ENCODE assay signal across 8 cellular contexts in the genomic region with DNA sequence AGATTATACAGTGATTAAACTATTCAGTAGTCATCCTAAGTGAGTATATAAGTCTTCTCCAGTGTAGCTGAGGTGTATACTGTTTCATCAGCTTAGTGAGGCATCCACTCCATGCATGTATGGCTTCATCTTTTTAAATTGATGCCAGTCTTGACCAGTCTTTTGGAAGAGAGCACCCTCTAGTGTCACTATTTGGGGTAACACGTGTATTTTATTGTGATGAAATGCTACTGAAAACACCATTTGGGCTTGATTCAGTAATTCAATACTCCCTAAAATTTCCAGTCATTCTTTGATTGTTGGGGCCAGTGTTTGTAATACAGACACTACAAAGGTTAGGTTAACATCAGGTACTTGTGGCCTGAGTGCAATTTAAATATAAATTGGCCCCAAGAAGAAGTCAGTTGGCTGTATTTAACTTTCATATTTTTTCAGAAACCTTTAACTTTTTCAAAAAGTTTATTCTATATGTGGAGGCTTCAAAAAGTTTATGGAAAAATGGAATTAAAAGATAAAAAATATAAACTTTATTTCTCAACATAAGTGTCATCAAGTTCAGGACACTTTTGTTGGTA. TPM values are rescaled to one million over a fixed set of nuclear protein-coding genes. Genes with fewer than 3 reads are reported as not detected.
DNase-seq lines count a peak whose midpoint lies in the region; ATAC-seq, FAIRE-seq and TF ChIP-seq lines count a peak whose summit lies in the region.

No MANE protein-coding gene starts in this region.

- ATAC-seq in GM21786 (IDR thresholded peaks at IDR 0.05; ENCODE audit: unreplicated experiment) = peak; percentile 66
- ATAC-seq in activated T-cell treated with anti-CD3 and anti-CD28 coated beads, Interleukin-2, amount 50 U/mL, for 4 hours = no peak
- ATAC-seq in activated CD8-positive, alpha-beta memory T cell treated with anti-CD3 and anti-CD28 coated beads, Interleukin-2, amount 10 ng/mL, durations not matched to agents 7 days and 5 days = no peak

- TF ChIP-seq POLR2A in GM12891 (IDR thresholded peaks at IDR 0.05; ENCODE audit: low read depth, low read length) = no peak

- no TSS peak for BruUV-seq in Caco-2 (replicated peaks; lab: Mats Ljungman, UMichigan)

- CTCF ChIA-PET in Caco-2 (lab: Charles Lee) = interaction anchor here (0.6 to 1.1 kb wide), 3 partner anchors 58 to 527 kb away, joined by 3 read pairs; no protein-coding TSS in a partner anchor
- CTCF ChIA-PET in activated CD8-positive, alpha-beta memory T cell treated with anti-CD3 and anti-CD28 coated beads, Interleukin-2, amount 10 ng/mL, durations not matched to agents 7 days and 5 days (lab: Charles Lee) = no interaction called here

- DNase-seq in Caco-2 = peak in 1 of 2 experiments; percentile 63
- DNase-seq in NCI-H1694 (lab: John Stamatoyannopoulos, UW) = peak; percentile 55
- DNase-seq in WERI-Rb-1 = no peak
- peak; percentile 47 for DNase-seq in iPS-NIHi11 (ENCODE audit: low spot score)
- no peak for DNase-seq in activated T-cell treated with anti-CD3 and anti-CD28 coated beads, Interleukin-2, amount 50 U/mL, for 4 hours
- DNase-seq in GM12891 (ENCODE audit: insufficient read length, low spot score) = no peak
- no peak for DNase-seq in activated CD8-positive, alpha-beta memory T cell treated with anti-CD3 and anti-CD28 coated beads, Interleukin-2, amount 10 ng/mL, durations not matched to agents 7 days and 5 days

- H3K27ac ChIP-seq in WERI-Rb-1 = no peak overlapping the region

- FAIRE-seq in GM12891 (lab: Jason Lieb, UNC) = no peak

- POLR2A ChIA-PET in Caco-2 (lab: Charles Lee) = no interaction called here

- no peak overlapping the region for H3K4me3 Mint-ChIP-seq in Caco-2 (ENCODE audit: unreplicated experiment)
- no peak overlapping the region for H3K4me3 Mint-ChIP-seq in activated T-cell treated with anti-CD3 and anti-CD28 coated beads, Interleukin-2, amount 50 U/mL, for 4 hours
- H3K4me3 Mint-ChIP-seq in activated CD8-positive, alpha-beta memory T cell treated with anti-CD3 and anti-CD28 coated beads, Interleukin-2, amount 10 ng/mL, durations not matched to agents 7 days and 5 days = no peak overlapping the region

- H3K4me1 ChIP-seq in Caco-2 = 0 out of 2 replicates have a peak, but pooled peaks cover 7% of the 10 kb centered on the region

- H3K27ac Mint-ChIP-seq in Caco-2 (ENCODE audit: unreplicated experiment) = no peak overlapping the region
- no peak overlapping the region for H3K27ac Mint-ChIP-seq in activated CD8-positive, alpha-beta memory T cell treated with anti-CD3 and anti-CD28 coated beads, Interleukin-2, amount 10 ng/mL, durations not matched to agents 7 days and 5 days

- H3K27me3 ChIP-seq in Caco-2 (replicated peaks; ENCODE audit: control insufficient read depth, insufficient read depth, low read length) (no peaks in the 10 kb centered on the region), WERI-Rb-1 (ENCODE audit: insufficient read depth, low read depth, severe bottlenecking) (no peaks in the 10 kb centered on the region)

- no peaks in the 10 kb centered on the region for H3K9me3 Mint-ChIP-seq in Caco-2 (ENCODE audit: unreplicated experiment)
- no peaks in the 10 kb centered on the region for H3K9me3 Mint-ChIP-seq in activated T-cell treated with anti-CD3 and anti-CD28 coated beads, Interleukin-2, amount 50 U/mL, for 4 hours
- no peaks in the 10 kb centered on the region for H3K9me3 Mint-ChIP-seq in activated CD8-positive, alpha-beta memory T cell treated with anti-CD3 and anti-CD28 coated beads, Interleukin-2, amount 10 ng/mL, durations not matched to agents 7 days and 5 days (ENCODE audit: low read depth)

- H3K9me3 ChIP-seq in Caco-2 (no peaks in the 10 kb centered on the region), WERI-Rb-1 (ENCODE audit: severe bottlenecking) (no peaks in the 10 kb centered on the region)

- H3K4me3 ChIP-seq in Caco-2 (ENCODE audit: low read depth, low read length) (no peak overlapping the region), WERI-Rb-1 (ENCODE audit: low read depth, low read length) (no peak overlapping the region)

- intact Hi-C loops in Caco-2 (cut with micrococcal nuclease; ENCODE audit: unreplicated experiment) = loop anchor here (1.0 to 10.0 kb wide), 5 partner anchors 36 to 474 kb away; partner anchors contain the start of genes MIPOL1 and SLC25A21

- no peaks in the 10 kb centered on the region for H3K27me3 Mint-ChIP-seq in Caco-2 (ENCODE audit: insufficient read depth, unreplicated experiment)
- no peaks in the 10 kb centered on the region for H3K27me3 Mint-ChIP-seq in activated T-cell treated with anti-CD3 and anti-CD28 coated beads, Interleukin-2, amount 50 U/mL, for 4 hours (ENCODE audit: low read depth)
- H3K27me3 Mint-ChIP-seq in activated CD8-positive, alpha-beta memory T cell treated with anti-CD3 and anti-CD28 coated beads, Interleukin-2, amount 10 ng/mL, durations not matched to agents 7 days and 5 days = no peaks in the 10 kb centered on the region

- no peaks in the 10 kb centered on the region for H3K36me3 Mint-ChIP-seq in Caco-2 (ENCODE audit: insufficient read depth, unreplicated experiment)
- H3K36me3 Mint-ChIP-seq in activated T-cell treated with anti-CD3 and anti-CD28 coated beads, Interleukin-2, amount 50 U/mL, for 4 hours (ENCODE audit: insufficient read depth) = no peaks in the 10 kb centered on the region
- H3K36me3 Mint-ChIP-seq in activated CD8-positive, alpha-beta memory T cell treated with anti-CD3 and anti-CD28 coated beads, Interleukin-2, amount 10 ng/mL, durations not matched to agents 7 days and 5 days = no peaks in the 10 kb centered on the region

- TF ChIP-seq CTCF in Caco-2 (IDR thresholded peaks at IDR 0.05; ENCODE audit: insufficient read depth in 1 of 2, low read depth in 1 of 2, low read length in 1 of 2, severe bottlenecking in 1 of 2, unreplicated experiment in 1 of 2) (peak; percentile 47 to 60), WERI-Rb-1 (IDR thresholded peaks at IDR 0.05; ENCODE audit: low read depth, low read length) (peak; percentile 54)

- H3K36me3 ChIP-seq in Caco-2 (ENCODE audit: control insufficient read depth, insufficient read depth, low read length) (no peaks in the 10 kb centered on the region; the same call in 1 of the 2 replicates), WERI-Rb-1 (no peaks in the 10 kb centered on the region)

- no peaks in the 10 kb centered on the region for H3K4me1 Mint-ChIP-seq in Caco-2 (ENCODE audit: low read depth, unreplicated experiment)
- H3K4me1 Mint-ChIP-seq in activated T-cell treated with anti-CD3 and anti-CD28 coated beads, Interleukin-2, amount 50 U/mL, for 4 hours (ENCODE audit: low read depth) = no peaks in the 10 kb centered on the region
- no peaks in the 10 kb centered on the region for H3K4me1 Mint-ChIP-seq in activated CD8-positive, alpha-beta memory T cell treated with anti-CD3 and anti-CD28 coated beads, Interleukin-2, amount 10 ng/mL, durations not matched to agents 7 days and 5 days

TF ChIP-seq in GM12891, 5 proteins besides CTCF, POLR2A, EP300 and RAD21:
- TF ChIP-seq POU2F2 (IDR thresholded peaks at IDR 0.05; ENCODE audit: low read depth, low read length) = no peak
- TF ChIP-seq TAF1 (IDR thresholded peaks at IDR 0.05; ENCODE audit: low read depth, low read length) = no peak
- no peak for TF ChIP-seq POLR2AphosphoS5 (IDR thresholded peaks at IDR 0.05; ENCODE audit: low read depth, low read length)
- no peak for TF ChIP-seq PAX5 (IDR thresholded peaks at IDR 0.05; ENCODE audit: insufficient read depth, low read length, severe bottlenecking)
- TF ChIP-seq SPI1 (IDR thresholded peaks at IDR 0.05; ENCODE audit: low read depth, low read length) = no peak

RNA-seq across cellular contexts. Expression of gene MIPOL1, which starts 35.3 kb away (rescaled TPM):
- 18.7 and 20.9 TPM in 2 replicates for total RNA-seq in Caco-2 (2022)
- total RNA-seq in activated T-cell treated with anti-CD3 and anti-CD28 coated beads, Interleukin-2, amount 50 U/mL, for 4 hours = under 1 TPM in 2 of 3 donors, not detected in 1; 0.10 to 0.16 TPM
- polyA plus RNA-seq in GM12891 (2012; ENCODE audit: low read depth, missing spikeins) = not detected
- total RNA-seq in activated CD8-positive, alpha-beta memory T cell treated with anti-CD3 and anti-CD28 coated beads, Interleukin-2, amount 10 ng/mL, durations not matched to agents 7 days and 5 days = not detected

Comparison
In these comparisons a context has a peak if more than half of its experiments do, and no peak if none do; other contexts are left out.
1. DNase-seq: peak in NCI-H1694 (single experiment) and iPS-NIHi11 (single experiment); none in WERI-Rb-1 (single experiment), activated T-cell treated with anti-CD3 and anti-CD28 coated beads, Interleukin-2, amount 50 U/mL, for 4 hours (single experiment), GM12891 (single experiment) and activated CD8-positive, alpha-beta memory T cell treated with anti-CD3 and anti-CD28 coated beads, Interleukin-2, amount 10 ng/mL, durations not matched to agents 7 days and 5 days (single experiment).
2. RNA of gene MIPOL1, which starts 35.3 kb away (total RNA-seq): 18.7 to 20.9 TPM in Caco-2; 0.10 to 0.16 TPM in activated T-cell treated with anti-CD3 and anti-CD28 coated beads, Interleukin-2, amount 50 U/mL, for 4 hours and not detected in activated CD8-positive, alpha-beta memory T cell treated with anti-CD3 and anti-CD28 coated beads, Interleukin-2, amount 10 ng/mL, durations not matched to agents 7 days and 5 days; every median in the first group is over 10 times any median in the second.